Comparison of ENCODE assay signal across 25 cellular contexts in the genomic region with DNA sequence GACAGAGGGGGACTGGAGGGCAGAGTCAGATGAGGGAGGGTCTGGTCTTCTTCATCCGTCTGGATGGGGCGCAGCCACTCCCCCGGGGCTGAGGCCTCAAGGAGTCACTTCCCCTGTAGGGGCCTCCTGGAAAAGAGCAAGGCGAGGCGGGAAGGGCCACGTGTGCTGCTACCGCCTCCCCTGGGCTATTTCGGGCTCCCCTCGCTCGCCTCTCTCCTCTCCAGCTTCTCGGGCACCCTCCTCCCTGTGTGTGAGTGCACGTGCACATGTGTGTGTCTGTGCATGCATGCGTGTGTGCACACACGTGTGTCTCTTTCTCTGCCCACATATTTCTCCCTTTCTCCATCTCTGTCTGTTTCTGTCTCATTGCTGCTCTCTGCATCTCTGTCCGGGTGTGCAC. TPM values are rescaled to one million over a fixed set of nuclear protein-coding genes. Genes with fewer than 3 reads are reported as not detected.
DNase-seq lines count a peak whose midpoint lies in the region; ATAC-seq and TF ChIP-seq lines count a peak whose summit lies in the region.
"Had no signal": no experiment of that assay in that cellular context is flagged by ENCODE, and none has a peak within 500 bp of the region (broad histone marks: within the 10 kb centered on the region; RNA-seq: fewer than 3 reads in every experiment).

No MANE protein-coding gene starts in this region.

- TF ChIP-seq CTCF in heart left ventricle (IDR thresholded peaks at IDR 0.05) (no peak), left ventricle myocardium inferior (IDR thresholded peaks at IDR 0.05; ENCODE audit: borderline replicate concordance) (no peak)

- H3K27ac ChIP-seq in heart left ventricle (no peak overlapping the region), left ventricle myocardium inferior (replicated peaks) (no peak overlapping the region), caudate nucleus (ENCODE audit: low read depth, low read length) (peak overlapping the region; percentile 59), aorta (ENCODE audit: low read depth in 1 of 2, low read length in 2 of 2) (no peak overlapping the region)
- H3K27ac ChIP-seq: RWPE1, SK-N-MC had no signal

- H3K4me3 ChIP-seq in heart left ventricle (no peak overlapping the region), left ventricle myocardium inferior (no peak overlapping the region), aorta (ENCODE audit: low read length in 2 of 2) (no peak overlapping the region)
- H3K4me3 ChIP-seq: SK-N-MC had no signal

- WGBS in heart left ventricle, 4 donors = 23 to 27% (median 24%) methylated on average over 15 of the region's 15 CpGs
- WGBS in aorta, 2 donors = 44 to 57% methylated on average over 13 to 15 of the region's 15 CpGs

- peak in 3 of 4 donors; percentile 35 to 69 (median 50) for ATAC-seq in heart left ventricle
- peak; percentile 52 for ATAC-seq in aorta (ENCODE audit: low FRiP score)

- TF ChIP-seq RAD21 in Ishikawa (IDR thresholded peaks at IDR 0.05; ENCODE audit: low read depth) = no peak

- DNase-seq in heart left ventricle (no peak), left ventricle myocardium inferior (no peak), caudate nucleus (lab: John Stamatoyannopoulos, UW) (peak in 29 of 61 donors; percentile 12 to 67 (median 36)), aorta (no peak), mesenteric fat pad (ENCODE audit: low spot score) (no peak)
- no peak for DNase-seq in activated effector memory CD4-positive, alpha-beta T cell treated with anti-CD3 and anti-CD28 coated beads, Interleukin-2, amount 50 U/mL, for 16 hours
- DNase-seq: C1 segment of cervical spinal cord; CD4-positive, alpha-beta memory T cell; COR-L47; GOT3; HCEC 1CT; Karpas-422; NCI-H1048; NCI-H1417; NCI-H1694 treated with DMSO at 0.1 percent for 48 hours; NCI-H2081; NCI-H226; NCI-H510A; NCI-H69; SIG-M5 had no signal

- no peak for TF ChIP-seq EP300 in Ishikawa (IDR thresholded peaks at IDR 0.05; ENCODE audit: borderline replicate concordance)

- TF ChIP-seq POLR2A in heart left ventricle (IDR thresholded peaks at IDR 0.05) = no peak

- H3K27me3 ChIP-seq in heart left ventricle (peaks cover 0 to 45% (median 0%) of the 10 kb centered on the region in 9 donors), left ventricle myocardium inferior (ENCODE audit: low read depth) (peaks cover 85% of the 10 kb centered on the region), aorta (ENCODE audit: control insufficient read depth in 1 of 2, insufficient read depth in 2 of 2, low read length in 1 of 2) (no peaks in the 10 kb centered on the region)

- H3K36me3 ChIP-seq in heart left ventricle = no peaks in the 10 kb centered on the region
- H3K36me3 ChIP-seq in left ventricle myocardium inferior = no peaks in the 10 kb centered on the region
- no peaks in the 10 kb centered on the region for H3K36me3 ChIP-seq in aorta (ENCODE audit: control insufficient read depth in 1 of 2, insufficient read depth in 2 of 2, low read length in 1 of 2)

- H3K9me3 ChIP-seq in heart left ventricle (peaks cover 0 to 9% (median 2%) of the 10 kb centered on the region in 12 donors), left ventricle myocardium inferior (replicated peaks) (peaks cover 14% of the 10 kb centered on the region), aorta (ENCODE audit: control insufficient read depth, low read length) (no peaks in the 10 kb centered on the region)

- intact Hi-C loops in heart left ventricle (cut with DNase I) (no loop called here), left ventricle myocardium inferior (cut with micrococcal nuclease) (no loop called here), aorta (cut with DNase I) (no loop called here)

- H3K4me1 ChIP-seq in heart left ventricle (no peaks in the 10 kb centered on the region), left ventricle myocardium inferior (no peaks in the 10 kb centered on the region), aorta (ENCODE audit: control insufficient read depth in 1 of 2, insufficient read depth in 2 of 2, low read length in 2 of 2) (no peaks in the 10 kb centered on the region)

TF ChIP-seq in Ishikawa, 13 proteins besides CTCF, POLR2A, EP300 and RAD21:
- TF ChIP-seq, protein P1, sequence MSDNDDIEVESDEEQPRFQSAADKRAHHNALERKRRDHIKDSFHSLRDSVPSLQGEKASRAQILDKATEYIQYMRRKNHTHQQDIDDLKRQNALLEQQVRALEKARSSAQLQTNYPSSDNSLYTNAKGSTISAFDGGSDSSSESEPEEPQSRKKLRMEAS (IDR thresholded peaks at IDR 0.05) = peak; percentile 14; the same call in 1 of the 2 replicates
- TF ChIP-seq EGR1 (IDR thresholded peaks at IDR 0.05) (no peak), TCF12 (IDR thresholded peaks at IDR 0.05; ENCODE audit: low read depth) (no peak), NFIC (IDR thresholded peaks at IDR 0.05) (no peak)

RNA-seq across cellular contexts. Expression of gene GSG1L, which starts 10.1 kb away (rescaled TPM):
- total RNA-seq in heart left ventricle = 1 to 10 TPM in 5 of 9 donors, under 1 TPM in 1, not detected in 3; 0.66 to 8.7 (median 2.6) TPM
- polyA plus RNA-seq in heart left ventricle = under 1 TPM in 1 of 2 donors, not detected in 1; 0.11 TPM
- total RNA-seq in left ventricle myocardium inferior = 3.4 TPM
- total RNA-seq in aorta = 10 to 100 TPM in 1 of 2 donors, 1 to 10 TPM in 1; 1.6 to 10.6 TPM
- 10 to 100 TPM in 1 of 2 donors, 1 to 10 TPM in 1; 3.8 to 22.2 TPM for polyA plus RNA-seq in aorta
- total RNA-seq in mesenteric fat pad = not detected
- total RNA-seq: CD4-positive, alpha-beta memory T cell; M059J had no signal
- polyA plus RNA-seq: IgD-negative memory B cell had no signal
